12 cellular contexts compared by ENCODE assay signal in genomic region chr6:126228001-126228791, GRCh38.
DNase-seq lines count a peak whose midpoint lies in the region; ATAC-seq and TF ChIP-seq lines count a peak whose summit lies in the region.
"Had no signal": no experiment of that assay in that cellular context is flagged by ENCODE, and none has a peak within 500 bp of the region (broad histone marks: within the 10 kb centered on the region; RNA-seq: fewer than 3 reads in every experiment).

No MANE protein-coding gene starts in this region.

- no peaks in the 10 kb centered on the region for H3K9me2 ChIP-seq in GM23338 (ENCODE audit: insufficient read depth)

- H3K4me3 ChIP-seq in GM23338, result no peak overlapping the region
- H3K4me3 ChIP-seq: BLaER1 treated with 17β-estradiol and CSF1 and Interleukin-3, amounts not matched to agents 10 nM and 100 nM; stomach had no signal

- H3K36me3 ChIP-seq in GM23338 (ENCODE audit: insufficient read depth), result no peaks in the 10 kb centered on the region
- H3K36me3 ChIP-seq: BLaER1 treated with 17β-estradiol and CSF1 and Interleukin-3, amounts not matched to agents 10 nM and 100 nM; stomach had no signal

- 0 out of 2 replicates have a peak overlapping the region, but pooled peaks have one; percentile 28 for H3K27ac ChIP-seq in GM23338 (ENCODE audit: low read depth)
- H3K27ac ChIP-seq: BLaER1 treated with 17β-estradiol and CSF1 and Interleukin-3, amounts not matched to agents 10 nM and 100 nM; stomach had no signal

- H3F3A ChIP-seq in GM23338 (replicated peaks; ENCODE audit: low read depth), result no peaks in the 10 kb centered on the region

- H2AFZ ChIP-seq in GM23338, result no peak overlapping the region

- peak; percentile 53 for ATAC-seq in GM23338
- peak; percentile 80 for ATAC-seq in SK-N-SH treated with all-trans-retinoic acid at 6 μM for 48 hours
- no peak for ATAC-seq in GM19328 (IDR thresholded peaks at IDR 0.05; ENCODE audit: unreplicated experiment)
- no peak for ATAC-seq in T-cell (replicated peaks in 1 of 4)
- ATAC-seq: natural killer cell had no signal

- H3K79me2 ChIP-seq in GM23338 (replicated peaks; ENCODE audit: insufficient read depth), result no peaks in the 10 kb centered on the region

- H3K27me3 Mint-ChIP-seq in GM23338 (ENCODE audit: insufficient read depth, low read depth, poor library complexity) (peaks cover 4% of the 10 kb centered on the region), T-cell (no peaks in the 10 kb centered on the region)
- H3K27me3 Mint-ChIP-seq: activated B cell treated with CpG ODN at 0.5 μM for 24 hours had no signal

- POLR2A ChIA-PET in T-cell (lab: Charles Lee), result no interaction called here

- H3K4me1 ChIP-seq in GM23338 (ENCODE audit: insufficient read depth), result peaks cover 18% of the 10 kb centered on the region; the same call in 1 of the 2 replicates
- H3K4me1 ChIP-seq: BLaER1 treated with 17β-estradiol and CSF1 and Interleukin-3, amounts not matched to agents 10 nM and 100 nM; stomach had no signal

- DNase-seq in GM23338 (ENCODE audit: low spot score), result no peak
- peak; percentile 71 for DNase-seq in NCI-H2171 (lab: John Stamatoyannopoulos, UW)
- DNase-seq in myocyte (ENCODE audit: low read depth), result peak; percentile 16
- no peak for DNase-seq in T-cell
- no peak for DNase-seq in activated naive CD4-positive, alpha-beta T cell treated with anti-CD3 and anti-CD28 coated beads, Interleukin-2, amount 50 U/mL, for 16 hours
- no peak for DNase-seq in activated CD8-positive, alpha-beta memory T cell treated with anti-CD3 and anti-CD28 coated beads, Interleukin-2, amount 50 U/mL, for 48 hours
- DNase-seq: activated B cell treated with CpG ODN at 0.5 μM for 24 hours, natural killer cell, stomach had no signal

- H3K4me1 Mint-ChIP-seq in GM23338 (peaks cover 15% of the 10 kb centered on the region), T-cell (no peaks in the 10 kb centered on the region)
- H3K4me1 Mint-ChIP-seq: activated B cell treated with CpG ODN at 0.5 μM for 24 hours, natural killer cell had no signal

- peak overlapping the region; percentile 37; the same call in 1 of the 2 replicates for H3K27ac Mint-ChIP-seq in GM23338
- no peak overlapping the region for H3K27ac Mint-ChIP-seq in T-cell
- H3K27ac Mint-ChIP-seq: activated B cell treated with CpG ODN at 0.5 μM for 24 hours, natural killer cell had no signal

- TF ChIP-seq CTCF in GM23338 (conservative IDR thresholded peaks at IDR 0.05; ENCODE audit: low read depth in 2 of 2), result no peak

- no peaks in the 10 kb centered on the region; the same call in 2 of the 3 replicates for H3K9me3 Mint-ChIP-seq in GM23338
- H3K9me3 Mint-ChIP-seq in T-cell, result no peaks in the 10 kb centered on the region
- H3K9me3 Mint-ChIP-seq: activated B cell treated with CpG ODN at 0.5 μM for 24 hours had no signal

- CTCF ChIA-PET in T-cell (lab: Charles Lee), result interaction anchor here in 1 of 2 donors (0.9 kb wide), 1 partner anchor 10 kb away, joined by 3 read pairs; no protein-coding TSS in a partner anchor

- H3K4me3 Mint-ChIP-seq in GM23338 (no peak overlapping the region), T-cell (no peak overlapping the region)
- H3K4me3 Mint-ChIP-seq: activated B cell treated with CpG ODN at 0.5 μM for 24 hours, natural killer cell had no signal

- no peaks in the 10 kb centered on the region for H3K27me3 ChIP-seq in GM23338 (ENCODE audit: insufficient read depth)
- H3K27me3 ChIP-seq: BLaER1 treated with 17β-estradiol and CSF1 and Interleukin-3, amounts not matched to agents 10 nM and 100 nM; stomach had no signal

- no peaks in the 10 kb centered on the region for H4K20me1 ChIP-seq in GM23338 (replicated peaks; ENCODE audit: insufficient read depth)
- H4K20me1 ChIP-seq: BLaER1 treated with 17β-estradiol and CSF1 and Interleukin-3, amounts not matched to agents 10 nM and 100 nM had no signal

- H3K36me3 Mint-ChIP-seq in GM23338 (ENCODE audit: low read depth) (peaks cover 2% of the 10 kb centered on the region; the same call in 2 of the 3 replicates), T-cell (peaks cover 7% of the 10 kb centered on the region)
- H3K36me3 Mint-ChIP-seq: natural killer cell had no signal

- H3K4me2 ChIP-seq in GM23338, result 0 out of 2 replicates have a peak overlapping the region, but pooled peaks have one; percentile 24
- H3K4me2 ChIP-seq: BLaER1 treated with 17β-estradiol and CSF1 and Interleukin-3, amounts not matched to agents 10 nM and 100 nM had no signal

TF ChIP-seq in GM23338, 12 proteins besides CTCF, POLR2A, EP300 and RAD21 (continues in another document):
- TF ChIP-seq JUNB (IDR thresholded peaks at IDR 0.05; ENCODE audit: unreplicated experiment) (no peak), ZNF114 (CRISPR knock-in tag; IDR thresholded peaks at IDR 0.05) (no peak), NANOG (IDR thresholded peaks at IDR 0.05; ENCODE audit: borderline replicate concordance) (no peak), STAT1 (IDR thresholded peaks at IDR 0.05; ENCODE audit: unreplicated experiment) (no peak), CREB1 (CRISPR knock-in tag; IDR thresholded peaks at IDR 0.05; ENCODE audit: low read depth) (no peak)
- TF ChIP-seq, protein P1, sequence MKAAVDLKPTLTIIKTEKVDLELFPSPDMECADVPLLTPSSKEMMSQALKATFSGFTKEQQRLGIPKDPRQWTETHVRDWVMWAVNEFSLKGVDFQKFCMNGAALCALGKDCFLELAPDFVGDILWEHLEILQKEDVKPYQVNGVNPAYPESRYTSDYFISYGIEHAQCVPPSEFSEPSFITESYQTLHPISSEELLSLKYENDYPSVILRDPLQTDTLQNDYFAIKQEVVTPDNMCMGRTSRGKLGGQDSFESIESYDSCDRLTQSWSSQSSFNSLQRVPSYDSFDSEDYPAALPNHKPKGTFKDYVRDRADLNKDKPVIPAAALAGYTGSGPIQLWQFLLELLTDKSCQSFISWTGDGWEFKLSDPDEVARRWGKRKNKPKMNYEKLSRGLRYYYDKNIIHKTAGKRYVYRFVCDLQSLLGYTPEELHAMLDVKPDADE (IDR thresholded peaks at IDR 0.05), result no peak

TF ChIP-seq in SK-N-SH treated with all-trans-retinoic acid at 6 μM for 48 hours, 23 proteins besides CTCF, POLR2A, EP300 and RAD21 (continues in another document):
- TF ChIP-seq PATZ1 (CRISPR knock-in tag; IDR thresholded peaks at IDR 0.05; ENCODE audit: borderline replicate concordance), result no peak
- no peak for TF ChIP-seq SNAI2 (CRISPR knock-in tag; IDR thresholded peaks at IDR 0.05)
- no peak for TF ChIP-seq CSDC2 (CRISPR knock-in tag; IDR thresholded peaks at IDR 0.05)
- 0 out of 2 replicates have a peak, but pooled peaks have one; percentile 7 for TF ChIP-seq ZNF8 (CRISPR knock-in tag; IDR thresholded peaks at IDR 0.05)
- TF ChIP-seq TSHZ2 (CRISPR knock-in tag; IDR thresholded peaks at IDR 0.05), result peak; percentile 60; the same call in 1 of the 2 replicates
- no peak for TF ChIP-seq BACH2 (CRISPR knock-in tag; IDR thresholded peaks at IDR 0.05; ENCODE audit: borderline replicate concordance)
- no peak for TF ChIP-seq ZFP3 (CRISPR knock-in tag; IDR thresholded peaks at IDR 0.05)
- TF ChIP-seq ZNF565 (CRISPR knock-in tag; conservative IDR thresholded peaks at IDR 0.05; ENCODE audit: low read depth), result no peak
- TF ChIP-seq ZNF70 (CRISPR knock-in tag; IDR thresholded peaks at IDR 0.05), result no peak
- TF ChIP-seq TCF4 (CRISPR knock-in tag; IDR thresholded peaks at IDR 0.05; ENCODE audit: borderline replicate concordance), result peak; percentile 94

Comparison
In these comparisons a context has a peak if more than half of its experiments do, and no peak if none do; other contexts are left out.
1. ATAC-seq: peak in GM23338 (single experiment) and SK-N-SH treated with all-trans-retinoic acid at 6 μM for 48 hours (single experiment); none in GM19328 (single experiment) and T-cell (0 of 4).
2. DNase-seq: peak in NCI-H2171 (single experiment) and myocyte (single experiment); none in GM23338 (single experiment), T-cell (0 of 34), activated naive CD4-positive, alpha-beta T cell treated with anti-CD3 and anti-CD28 coated beads, Interleukin-2, amount 50 U/mL, for 16 hours (single experiment) and activated CD8-positive, alpha-beta memory T cell treated with anti-CD3 and anti-CD28 coated beads, Interleukin-2, amount 50 U/mL, for 48 hours (single experiment).